ENCODE assay signal across 25 cellular contexts in genomic region chr19:31372245-31372781, GRCh38. TPM values are rescaled to one million over a fixed set of nuclear protein-coding genes. Genes with fewer than 3 reads are reported as not detected.
DNase-seq lines count a peak whose midpoint lies in the region; ATAC-seq and TF ChIP-seq lines count a peak whose summit lies in the region.
"Had no signal": no experiment of that assay in that cellular context is flagged by ENCODE, and none has a peak within 500 bp of the region (broad histone marks: within the 10 kb centered on the region; RNA-seq: fewer than 3 reads in every experiment).

No MANE protein-coding gene starts in this region.

- H3K27ac Mint-ChIP-seq in effector memory CD8-positive, alpha-beta T cell, result peak overlapping the region in 1 of 2 donors; percentile 26
- H3K27ac Mint-ChIP-seq in activated T-helper 17 cell treated with anti-CD3 and anti-CD28 coated beads, Interleukin-2, amount 50 U/mL, for 72 hours, result no peak overlapping the region
- H3K27ac Mint-ChIP-seq in stimulated activated memory B cell treated with anti-CD40 and anti-IgM and Interleukin-4, amounts not matched to agents 10 μg/mL and 1 μg/mL and 100 μg/mL, for 72 hours, result no peak overlapping the region
- H3K27ac Mint-ChIP-seq: activated naive CD8-positive, alpha-beta T cell; T-helper 1 cell treated with Interleukin-12 subunit alpha and Interleukin-12 subunit beta and Interleukin-4 antibody, amounts not matched to agents 30 μg/mL and 1 μg/mL, for 36 hours had no signal

- no peak for TF ChIP-seq CTCF in SK-N-SH (IDR thresholded peaks at IDR 0.05)

- H3K4me1 ChIP-seq in BLaER1 treated with 17β-estradiol and CSF1 and Interleukin-3, amounts not matched to agents 10 nM and 100 nM, result peaks cover 0 to 15% (median 10%) of the 10 kb centered on the region in 10 experiments; a peak in 13 of 20 replicates
- H3K4me1 ChIP-seq in SK-N-SH (ENCODE audit: control insufficient read depth in 1 of 2, insufficient read depth in 2 of 2, low read depth in 1 of 2, low read length in 1 of 2), result peaks cover 0 to 9% of the 10 kb centered on the region in 2 experiments; a peak in 1 of 4 replicates
- H3K4me1 ChIP-seq: A549, ascending aorta had no signal

- no peak overlapping the region for H3K4me3 Mint-ChIP-seq in effector memory CD8-positive, alpha-beta T cell
- H3K4me3 Mint-ChIP-seq in activated T-helper 17 cell treated with anti-CD3 and anti-CD28 coated beads, Interleukin-2, amount 50 U/mL, for 72 hours, result no peak overlapping the region
- no peak overlapping the region for H3K4me3 Mint-ChIP-seq in stimulated activated memory B cell treated with anti-CD40 and anti-IgM and Interleukin-4, amounts not matched to agents 10 μg/mL and 1 μg/mL and 100 μg/mL, for 72 hours
- H3K4me3 Mint-ChIP-seq: activated naive CD8-positive, alpha-beta T cell; T-helper 1 cell treated with Interleukin-12 subunit alpha and Interleukin-12 subunit beta and Interleukin-4 antibody, amounts not matched to agents 30 μg/mL and 1 μg/mL, for 36 hours had no signal

- H2AFZ ChIP-seq in SK-N-SH (ENCODE audit: low read depth), result no peak overlapping the region
- H2AFZ ChIP-seq: hepatocyte had no signal

- CTCF ChIA-PET in SK-N-SH (lab: Yijun Ruan, JAX), result interaction anchor here (1.1 to 1.2 kb wide), 2 partner anchors 9 to 35 kb away, joined by 3 to 4 read pairs; no protein-coding TSS in a partner anchor

- H3K79me2 ChIP-seq in SK-N-SH (ENCODE audit: insufficient read depth), result no peaks in the 10 kb centered on the region
- H3K79me2 ChIP-seq: hepatocyte had no signal

- TF ChIP-seq EP300 in SK-N-SH (IDR thresholded peaks at IDR 0.05; ENCODE audit: borderline replicate concordance in 1 of 2, low read depth in 1 of 2, low read length in 1 of 2), result no peak

- H3K4me2 ChIP-seq in BLaER1 treated with 17β-estradiol and CSF1 and Interleukin-3, amounts not matched to agents 10 nM and 100 nM, result peak overlapping the region in 8 of 11 experiments; percentile 18 to 68 (median 54); a peak in 14 of 22 replicates
- no peak overlapping the region for H3K4me2 ChIP-seq in SK-N-SH
- H3K4me2 ChIP-seq: A549, hepatocyte had no signal

- H3K9me3 Mint-ChIP-seq in effector memory CD8-positive, alpha-beta T cell, result no peaks in the 10 kb centered on the region
- H3K9me3 Mint-ChIP-seq in activated T-helper 17 cell treated with anti-CD3 and anti-CD28 coated beads, Interleukin-2, amount 50 U/mL, for 72 hours, result no peaks in the 10 kb centered on the region
- no peaks in the 10 kb centered on the region for H3K9me3 Mint-ChIP-seq in stimulated activated memory B cell treated with anti-CD40 and anti-IgM and Interleukin-4, amounts not matched to agents 10 μg/mL and 1 μg/mL and 100 μg/mL, for 72 hours
- H3K9me3 Mint-ChIP-seq: T-helper 1 cell treated with Interleukin-12 subunit alpha and Interleukin-12 subunit beta and Interleukin-4 antibody, amounts not matched to agents 30 μg/mL and 1 μg/mL, for 36 hours had no signal

- H3K4me3 ChIP-seq in BLaER1 treated with 17β-estradiol and CSF1 and Interleukin-3, amounts not matched to agents 10 nM and 100 nM, result no peak overlapping the region
- no peak overlapping the region for H3K4me3 ChIP-seq in SK-N-SH (ENCODE audit: low read depth in 2 of 2, low read length in 1 of 2)
- H3K4me3 ChIP-seq: A549, ascending aorta, coronary artery, hepatocyte, lung, MG63, ovary, skin epidermis had no signal

- POLR2A ChIA-PET in SK-N-SH (lab: Yijun Ruan, JAX), result no interaction called here

- peaks cover 0 to 7% (median 0%) of the 10 kb centered on the region in 11 experiments; a peak in 2 of 22 replicates for H3K9me3 ChIP-seq in BLaER1 treated with 17β-estradiol and CSF1 and Interleukin-3, amounts not matched to agents 10 nM and 100 nM (replicated peaks in 1 of 11)
- no peaks in the 10 kb centered on the region for H3K9me3 ChIP-seq in SK-N-SH
- H3K9me3 ChIP-seq: A549, ovary had no signal

- H3K9me2 ChIP-seq in SK-N-SH, result no peaks in the 10 kb centered on the region

- no peaks in the 10 kb centered on the region for H4K20me1 ChIP-seq in BLaER1 treated with 17β-estradiol and CSF1 and Interleukin-3, amounts not matched to agents 10 nM and 100 nM
- no peaks in the 10 kb centered on the region for H4K20me1 ChIP-seq in SK-N-SH (ENCODE audit: insufficient read depth)

- peak; percentile 98 for ATAC-seq in effector memory CD8-positive, alpha-beta T cell (replicated peaks)
- ATAC-seq in activated T-helper 17 cell treated with anti-CD3 and anti-CD28 coated beads, Interleukin-2, amount 50 U/mL, for 72 hours (replicated peaks), result no peak
- no peak for ATAC-seq in stimulated activated memory B cell treated with anti-CD40 and anti-IgM and Interleukin-4, amounts not matched to agents 10 μg/mL and 1 μg/mL and 100 μg/mL, for 72 hours
- ATAC-seq: A549 had no signal

- no peak overlapping the region; a peak in 1 of 22 replicates for H3K9ac ChIP-seq in BLaER1 treated with 17β-estradiol and CSF1 and Interleukin-3, amounts not matched to agents 10 nM and 100 nM
- no peak overlapping the region for H3K9ac ChIP-seq in SK-N-SH

- WGBS in SK-N-SH (ENCODE audit: low lambda C conversion rate), result 32% methylated on average over 2 of the region's 2 CpGs

- no peaks in the 10 kb centered on the region for H3K36me3 ChIP-seq in BLaER1 treated with 17β-estradiol and CSF1 and Interleukin-3, amounts not matched to agents 10 nM and 100 nM
- no peaks in the 10 kb centered on the region for H3K36me3 ChIP-seq in SK-N-SH (replicated peaks in 1 of 2; ENCODE audit: control insufficient read depth in 1 of 2, insufficient read depth in 2 of 2, low read length in 1 of 2)
- H3K36me3 ChIP-seq: ascending aorta, MG63, ovary had no signal

- no peaks in the 10 kb centered on the region for H3K27me3 ChIP-seq in BLaER1 treated with 17β-estradiol and CSF1 and Interleukin-3, amounts not matched to agents 10 nM and 100 nM
- H3K27me3 ChIP-seq in SK-N-SH (ENCODE audit: insufficient read depth), result no peaks in the 10 kb centered on the region
- H3K27me3 ChIP-seq: ascending aorta, hepatocyte, MG63, ovary had no signal

- H3K4me1 Mint-ChIP-seq in effector memory CD8-positive, alpha-beta T cell (ENCODE audit: low read depth in 2 of 2), result peaks cover 17 to 24% of the 10 kb centered on the region in 2 donors
- H3K4me1 Mint-ChIP-seq in activated T-helper 17 cell treated with anti-CD3 and anti-CD28 coated beads, Interleukin-2, amount 50 U/mL, for 72 hours, result no peaks in the 10 kb centered on the region
- H3K4me1 Mint-ChIP-seq in stimulated activated memory B cell treated with anti-CD40 and anti-IgM and Interleukin-4, amounts not matched to agents 10 μg/mL and 1 μg/mL and 100 μg/mL, for 72 hours, result no peaks in the 10 kb centered on the region

- H3K27ac ChIP-seq in BLaER1 treated with 17β-estradiol and CSF1 and Interleukin-3, amounts not matched to agents 10 nM and 100 nM, result no peak overlapping the region
- no peak overlapping the region for H3K27ac ChIP-seq in SK-N-SH (ENCODE audit: low read depth in 2 of 2, low read length in 1 of 2)
- H3K27ac ChIP-seq: A549, ascending aorta, coronary artery, epithelial cell of prostate, hepatocyte, ovary, skin epidermis had no signal

- H3K36me3 Mint-ChIP-seq in effector memory CD8-positive, alpha-beta T cell (ENCODE audit: insufficient read depth), result peaks cover 4% of the 10 kb centered on the region
- no peaks in the 10 kb centered on the region for H3K36me3 Mint-ChIP-seq in activated T-helper 17 cell treated with anti-CD3 and anti-CD28 coated beads, Interleukin-2, amount 50 U/mL, for 72 hours (ENCODE audit: low read depth)
- H3K36me3 Mint-ChIP-seq in stimulated activated memory B cell treated with anti-CD40 and anti-IgM and Interleukin-4, amounts not matched to agents 10 μg/mL and 1 μg/mL and 100 μg/mL, for 72 hours, result no peaks in the 10 kb centered on the region
- H3K36me3 Mint-ChIP-seq: activated naive CD8-positive, alpha-beta T cell; CD8-positive, alpha-beta memory T cell had no signal

- H3K27me3 Mint-ChIP-seq in effector memory CD8-positive, alpha-beta T cell, result peaks cover 53 to 58% of the 10 kb centered on the region in 2 donors
- peaks cover 4% of the 10 kb centered on the region for H3K27me3 Mint-ChIP-seq in activated T-helper 17 cell treated with anti-CD3 and anti-CD28 coated beads, Interleukin-2, amount 50 U/mL, for 72 hours
- H3K27me3 Mint-ChIP-seq in stimulated activated memory B cell treated with anti-CD40 and anti-IgM and Interleukin-4, amounts not matched to agents 10 μg/mL and 1 μg/mL and 100 μg/mL, for 72 hours, result no peaks in the 10 kb centered on the region

- peak; percentile 7 for DNase-seq in activated CD4-positive, alpha-beta T cell treated with anti-CD3 and anti-CD28 coated beads for 48 hours
- DNase-seq in activated CD4-positive, alpha-beta T cell treated with anti-CD3 and anti-CD28 coated beads, Interleukin-2, amount 50 U/mL, for 1 hour, result no peak
- peak; percentile 71 for DNase-seq in RPMI7951 (ENCODE audit: low read depth)
- peak; percentile 28 to 38 (median 38) for DNase-seq in effector memory CD8-positive, alpha-beta T cell
- DNase-seq in SK-N-SH, result no peak
- DNase-seq: effector CD8-positive, alpha-beta T cell; KBM-7; MG63; NCI-H1105; NCI-H187; OCI-M1; ovary had no signal

- no peak for TF ChIP-seq RAD21 in SK-N-SH (IDR thresholded peaks at IDR 0.05; ENCODE audit: low read length)

- H3F3A ChIP-seq in SK-N-SH (replicated peaks; ENCODE audit: insufficient read depth), result no peaks in the 10 kb centered on the region

TF ChIP-seq in SK-N-SH, 30 proteins besides CTCF, POLR2A, EP300 and RAD21 (continues in another document):
- no peak for TF ChIP-seq MAX (IDR thresholded peaks at IDR 0.05; ENCODE audit: low read depth)
- TF ChIP-seq GATA2 (CRISPR knock-in tag; IDR thresholded peaks at IDR 0.05), result no peak
- no peak for TF ChIP-seq SMC3 (IDR thresholded peaks at IDR 0.05; ENCODE audit: low read depth, low read length)
- TF ChIP-seq FOXM1 (IDR thresholded peaks at IDR 0.05; ENCODE audit: low read depth), result no peak
- TF ChIP-seq ELF1 (IDR thresholded peaks at IDR 0.05), result no peak
- TF ChIP-seq FOSL2 (IDR thresholded peaks at IDR 0.05; ENCODE audit: borderline replicate concordance, low read depth), result no peak
- TF ChIP-seq, protein P1, sequence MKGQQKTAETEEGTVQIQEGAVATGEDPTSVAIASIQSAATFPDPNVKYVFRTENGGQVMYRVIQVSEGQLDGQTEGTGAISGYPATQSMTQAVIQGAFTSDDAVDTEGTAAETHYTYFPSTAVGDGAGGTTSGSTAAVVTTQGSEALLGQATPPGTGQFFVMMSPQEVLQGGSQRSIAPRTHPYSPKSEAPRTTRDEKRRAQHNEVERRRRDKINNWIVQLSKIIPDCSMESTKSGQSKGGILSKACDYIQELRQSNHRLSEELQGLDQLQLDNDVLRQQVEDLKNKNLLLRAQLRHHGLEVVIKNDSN (IDR thresholded peaks at IDR 0.05; ENCODE audit: borderline replicate concordance, low read depth), result no peak
- no peak for TF ChIP-seq YY1 (IDR thresholded peaks at IDR 0.05; ENCODE audit: low read depth)

RNA-seq across cellular contexts. Expression of gene TSHZ3, which starts 23.1 kb away (rescaled TPM):
- 8.5 and 9.9 TPM in 2 replicates for total RNA-seq in RPMI7951 (2014; rRNA removed; shearing (Covaris generic))
- 1 to 10 TPM in 1 of 2 donors, under 1 TPM in 1; 0.82 to 1.2 TPM for total RNA-seq in activated T-helper 17 cell treated with anti-CD3 and anti-CD28 coated beads, Interleukin-2, amount 50 U/mL, for 72 hours
- polyA plus RNA-seq in SK-N-SH (2012; rRNA removed), result 3.0 and 3.3 TPM in 2 replicates
- polyA plus RNA-seq in SK-N-SH (2012; cell fraction: cytosol; rRNA removed), result 2.5 and 2.8 TPM in 2 replicates
- 13.7 and 14.0 TPM in 2 replicates for polyA plus RNA-seq in SK-N-SH (2012; cell fraction: nucleus; rRNA removed)

Comparison
In these comparisons a context has a peak if more than half of its experiments do, and no peak if none do; other contexts are left out.
1. DNase-seq: peak in activated CD4-positive, alpha-beta T cell treated with anti-CD3 and anti-CD28 coated beads for 48 hours (single experiment), RPMI7951 (single experiment) and effector memory CD8-positive, alpha-beta T cell (3 of 3); none in activated CD4-positive, alpha-beta T cell treated with anti-CD3 and anti-CD28 coated beads, Interleukin-2, amount 50 U/mL, for 1 hour (single experiment) and SK-N-SH (single experiment).